18 cellular contexts compared by ENCODE assay signal in genomic region chr11:32939046-32939445, GRCh38. TPM values are rescaled to one million over a fixed set of nuclear protein-coding genes. Genes with fewer than 3 reads are reported as not detected.
DNase-seq lines count a peak whose midpoint lies in the region; ATAC-seq lines count a peak whose summit lies in the region.
"Had no signal": no experiment of that assay in that cellular context is flagged by ENCODE, and none has a peak within 500 bp of the region (broad histone marks: within the 10 kb centered on the region; RNA-seq: fewer than 3 reads in every experiment).

No MANE protein-coding gene starts in this region.

- intact Hi-C loops in Right ventricle myocardium inferior (cut with DNase I) = no loop called here

- H3K36me3 Mint-ChIP-seq in immature natural killer cell = peaks cover 15 to 26% (median 25%) of the 10 kb centered on the region in 3 donors

- peak overlapping the region in 3 of 5 donors; percentile 7 to 17 (median 12) for H3K4me3 Mint-ChIP-seq in immature natural killer cell
- H3K4me3 Mint-ChIP-seq: activated CD4-positive, alpha-beta T cell treated with anti-CD3 and anti-CD28 coated beads, Interleukin-2, amount 10 ng/mL, durations not matched to agents 7 days and 5 days; activated T-cell treated with anti-CD3 and anti-CD28 coated beads, Interleukin-2, amount 50 U/mL, for 4 hours; endodermal cell had no signal

- no peaks in the 10 kb centered on the region for H3K9me3 Mint-ChIP-seq in immature natural killer cell
- H3K9me3 Mint-ChIP-seq: activated T-cell treated with anti-CD3 and anti-CD28 coated beads, Interleukin-2, amount 50 U/mL, for 4 hours had no signal

- ATAC-seq in GM18511 (IDR thresholded peaks at IDR 0.05; ENCODE audit: unreplicated experiment) (peak; percentile 74), GM21423 (IDR thresholded peaks at IDR 0.05; ENCODE audit: unreplicated experiment) (peak; percentile 58), HG02973 (IDR thresholded peaks at IDR 0.05; ENCODE audit: unreplicated experiment) (peak; percentile 67), Right ventricle myocardium inferior (no peak)
- ATAC-seq: activated T-cell treated with anti-CD3 and anti-CD28 coated beads, Interleukin-2, amount 50 U/mL, for 4 hours had no signal

- H3K4me1 Mint-ChIP-seq in immature natural killer cell = peaks cover 16 to 26% of the 10 kb centered on the region in 2 donors
- H3K4me1 Mint-ChIP-seq: endodermal cell had no signal

- H3K27ac Mint-ChIP-seq in immature natural killer cell = peak overlapping the region in 5 of 6 donors; percentile 1 to 77 (median 61)
- H3K27ac Mint-ChIP-seq: activated CD4-positive, alpha-beta T cell treated with anti-CD3 and anti-CD28 coated beads, Interleukin-2, amount 10 ng/mL, durations not matched to agents 7 days and 5 days; endodermal cell had no signal

- H3K27me3 Mint-ChIP-seq in immature natural killer cell (ENCODE audit: low read depth in 3 of 3) = peaks cover 0 to 3% (median 0%) of the 10 kb centered on the region in 3 donors
- H3K27me3 Mint-ChIP-seq: activated CD4-positive, alpha-beta T cell treated with anti-CD3 and anti-CD28 coated beads, Interleukin-2, amount 10 ng/mL, durations not matched to agents 7 days and 5 days had no signal

- DNase-seq in immature natural killer cell (peak in 2 of 3 donors; percentile 3), Right ventricle myocardium inferior (ENCODE audit: missing footprints) (no peak), MV-4-11 (lab: John Stamatoyannopoulos, UW) (no peak)
- DNase-seq in effector CD8-positive, alpha-beta T cell (lab: John Stamatoyannopoulos, UW) = no peak
- DNase-seq: activated CD4-positive, alpha-beta T cell treated with anti-CD3 and anti-CD28 coated beads, Interleukin-2, amount 10 ng/mL, durations not matched to agents 7 days and 5 days; activated T-cell treated with anti-CD3 and anti-CD28 coated beads, Interleukin-2, amount 50 U/mL, for 4 hours; DMS 273 treated with DMSO at 0.1 percent for 48 hours; endodermal cell; foreskin fibroblast; H7; left ventricle myocardium inferior; NCI-H187; sigmoid colon; stimulated activated CD4-positive, alpha-beta T cell treated with anti-CD3 and anti-CD28 coated beads, Interleukin-2, amount 100 ng/mL, for 24 hours; T1000 had no signal

RNA-seq across cellular contexts. Expression of gene QSER1, which starts 46.4 kb away (rescaled TPM):
- polyA plus RNA-seq in immature natural killer cell = 1 to 10 TPM in 1 of 3 donors, under 1 TPM in 1, not detected in 1; 0.89 to 1.3 TPM
- 14.9 TPM for total RNA-seq in Right ventricle myocardium inferior

Comparison
In these comparisons a context has a peak if more than half of its experiments do, and no peak if none do; other contexts are left out.
1. DNase-seq: peak in immature natural killer cell (2 of 3); none in effector CD8-positive, alpha-beta T cell (single experiment), Right ventricle myocardium inferior (single experiment) and MV-4-11 (single experiment).